ENCODE assay signal across 1 cellular context in the genomic region with DNA sequence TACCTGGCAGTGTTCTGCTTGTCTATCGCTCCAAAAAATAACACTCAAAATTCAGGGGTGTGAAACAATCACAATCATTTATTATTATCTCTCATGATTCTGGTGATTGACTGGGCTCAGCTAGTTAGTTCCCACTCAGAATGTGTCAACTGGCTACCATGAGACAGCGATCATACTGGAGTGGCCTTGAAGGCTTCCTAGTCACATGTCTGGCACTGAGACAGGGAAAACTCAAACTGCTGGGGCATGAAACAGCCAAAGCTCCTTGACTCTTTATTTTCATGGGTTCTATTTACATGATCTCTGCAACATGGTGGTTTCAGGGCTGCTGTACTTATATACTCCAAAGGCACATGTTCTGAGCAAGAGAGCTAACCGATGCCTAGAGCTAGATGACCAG.
TF ChIP-seq lines count a peak whose summit lies in the region.

No MANE protein-coding gene starts in this region.

TF ChIP-seq in HepG2, 621 proteins besides CTCF, POLR2A, EP300 and RAD21 (continued from another document):
- TF ChIP-seq ADNP (CRISPR knock-in tag; IDR thresholded peaks at IDR 0.05) (no peak), ZNF589 (CRISPR knock-in tag; conservative IDR thresholded peaks at IDR 0.05) (no peak), MEF2D (CRISPR knock-in tag; IDR thresholded peaks at IDR 0.05) (no peak), SOX13 (IDR thresholded peaks at IDR 0.05) (no peak), SOX13 (CRISPR knock-in tag; conservative IDR thresholded peaks at IDR 0.05 in 1 of 2, IDR thresholded peaks at IDR 0.05 in 1 of 2) (no peak), ZBTB1 (CRISPR knock-in tag; IDR thresholded peaks at IDR 0.05; ENCODE audit: borderline replicate concordance) (no peak), RAD51 (IDR thresholded peaks at IDR 0.05; ENCODE audit: borderline replicate concordance) (no peak), SMAD9 (CRISPR knock-in tag; IDR thresholded peaks at IDR 0.05) (no peak), ZNF20 (CRISPR knock-in tag; IDR thresholded peaks at IDR 0.05) (no peak), ARHGAP35 (CRISPR knock-in tag; IDR thresholded peaks at IDR 0.05; ENCODE audit: borderline replicate concordance) (no peak), RARG (CRISPR knock-in tag; IDR thresholded peaks at IDR 0.05; ENCODE audit: low read depth) (no peak)
- TF ChIP-seq, protein P1, sequence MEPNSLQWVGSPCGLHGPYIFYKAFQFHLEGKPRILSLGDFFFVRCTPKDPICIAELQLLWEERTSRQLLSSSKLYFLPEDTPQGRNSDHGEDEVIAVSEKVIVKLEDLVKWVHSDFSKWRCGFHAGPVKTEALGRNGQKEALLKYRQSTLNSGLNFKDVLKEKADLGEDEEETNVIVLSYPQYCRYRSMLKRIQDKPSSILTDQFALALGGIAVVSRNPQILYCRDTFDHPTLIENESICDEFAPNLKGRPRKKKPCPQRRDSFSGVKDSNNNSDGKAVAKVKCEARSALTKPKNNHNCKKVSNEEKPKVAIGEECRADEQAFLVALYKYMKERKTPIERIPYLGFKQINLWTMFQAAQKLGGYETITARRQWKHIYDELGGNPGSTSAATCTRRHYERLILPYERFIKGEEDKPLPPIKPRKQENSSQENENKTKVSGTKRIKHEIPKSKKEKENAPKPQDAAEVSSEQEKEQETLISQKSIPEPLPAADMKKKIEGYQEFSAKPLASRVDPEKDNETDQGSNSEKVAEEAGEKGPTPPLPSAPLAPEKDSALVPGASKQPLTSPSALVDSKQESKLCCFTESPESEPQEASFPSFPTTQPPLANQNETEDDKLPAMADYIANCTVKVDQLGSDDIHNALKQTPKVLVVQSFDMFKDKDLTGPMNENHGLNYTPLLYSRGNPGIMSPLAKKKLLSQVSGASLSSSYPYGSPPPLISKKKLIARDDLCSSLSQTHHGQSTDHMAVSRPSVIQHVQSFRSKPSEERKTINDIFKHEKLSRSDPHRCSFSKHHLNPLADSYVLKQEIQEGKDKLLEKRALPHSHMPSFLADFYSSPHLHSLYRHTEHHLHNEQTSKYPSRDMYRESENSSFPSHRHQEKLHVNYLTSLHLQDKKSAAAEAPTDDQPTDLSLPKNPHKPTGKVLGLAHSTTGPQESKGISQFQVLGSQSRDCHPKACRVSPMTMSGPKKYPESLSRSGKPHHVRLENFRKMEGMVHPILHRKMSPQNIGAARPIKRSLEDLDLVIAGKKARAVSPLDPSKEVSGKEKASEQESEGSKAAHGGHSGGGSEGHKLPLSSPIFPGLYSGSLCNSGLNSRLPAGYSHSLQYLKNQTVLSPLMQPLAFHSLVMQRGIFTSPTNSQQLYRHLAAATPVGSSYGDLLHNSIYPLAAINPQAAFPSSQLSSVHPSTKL (CRISPR knock-in tag; IDR thresholded peaks at IDR 0.05): no peak
- TF ChIP-seq, protein P2, sequence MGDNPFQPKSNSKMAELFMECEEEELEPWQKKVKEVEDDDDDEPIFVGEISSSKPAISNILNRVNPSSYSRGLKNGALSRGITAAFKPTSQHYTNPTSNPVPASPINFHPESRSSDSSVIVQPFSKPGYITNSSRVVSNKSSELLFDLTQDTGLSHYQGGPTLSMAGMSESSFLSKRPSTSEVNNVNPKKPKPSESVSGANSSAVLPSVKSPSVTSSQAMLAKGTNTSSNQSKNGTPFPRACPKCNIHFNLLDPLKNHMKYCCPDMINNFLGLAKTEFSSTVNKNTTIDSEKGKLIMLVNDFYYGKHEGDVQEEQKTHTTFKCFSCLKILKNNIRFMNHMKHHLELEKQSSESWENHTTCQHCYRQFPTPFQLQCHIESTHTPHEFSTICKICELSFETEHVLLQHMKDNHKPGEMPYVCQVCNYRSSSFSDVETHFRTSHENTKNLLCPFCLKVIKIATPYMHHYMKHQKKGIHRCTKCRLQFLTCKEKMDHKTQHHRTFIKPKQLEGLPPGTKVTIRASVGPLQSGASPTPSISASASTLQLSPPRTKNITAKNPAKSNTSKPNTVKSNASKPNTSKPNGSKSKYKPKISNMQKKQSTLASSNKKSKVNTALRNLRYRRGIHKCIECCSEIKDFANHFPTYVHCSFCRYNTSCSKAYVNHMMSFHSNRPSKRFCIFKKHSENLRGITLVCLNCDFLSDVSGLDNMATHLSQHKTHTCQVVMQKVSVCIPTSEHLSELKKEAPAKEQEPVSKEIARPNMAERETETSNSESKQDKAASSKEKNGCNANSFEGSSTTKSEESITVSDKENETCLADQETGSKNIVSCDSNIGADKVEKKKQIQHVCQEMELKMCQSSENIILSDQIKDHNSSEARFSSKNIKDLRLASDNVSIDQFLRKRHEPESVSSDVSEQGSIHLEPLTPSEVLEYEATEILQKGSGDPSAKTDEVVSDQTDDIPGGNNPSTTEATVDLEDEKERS (CRISPR knock-in tag; IDR thresholded peaks at IDR 0.05): no peak
- TF ChIP-seq, protein P3, sequence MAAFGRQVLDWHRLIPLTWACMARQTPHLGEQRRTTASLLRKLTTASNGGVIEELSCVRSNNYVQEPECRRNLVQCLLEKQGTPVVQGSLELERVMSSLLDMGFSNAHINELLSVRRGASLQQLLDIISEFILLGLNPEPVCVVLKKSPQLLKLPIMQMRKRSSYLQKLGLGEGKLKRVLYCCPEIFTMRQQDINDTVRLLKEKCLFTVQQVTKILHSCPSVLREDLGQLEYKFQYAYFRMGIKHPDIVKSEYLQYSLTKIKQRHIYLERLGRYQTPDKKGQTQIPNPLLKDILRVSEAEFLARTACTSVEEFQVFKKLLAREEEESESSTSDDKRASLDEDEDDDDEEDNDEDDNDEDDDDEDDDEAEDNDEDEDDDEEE (CRISPR knock-in tag; IDR thresholded peaks at IDR 0.05): no peak
- TF ChIP-seq, protein P4, sequence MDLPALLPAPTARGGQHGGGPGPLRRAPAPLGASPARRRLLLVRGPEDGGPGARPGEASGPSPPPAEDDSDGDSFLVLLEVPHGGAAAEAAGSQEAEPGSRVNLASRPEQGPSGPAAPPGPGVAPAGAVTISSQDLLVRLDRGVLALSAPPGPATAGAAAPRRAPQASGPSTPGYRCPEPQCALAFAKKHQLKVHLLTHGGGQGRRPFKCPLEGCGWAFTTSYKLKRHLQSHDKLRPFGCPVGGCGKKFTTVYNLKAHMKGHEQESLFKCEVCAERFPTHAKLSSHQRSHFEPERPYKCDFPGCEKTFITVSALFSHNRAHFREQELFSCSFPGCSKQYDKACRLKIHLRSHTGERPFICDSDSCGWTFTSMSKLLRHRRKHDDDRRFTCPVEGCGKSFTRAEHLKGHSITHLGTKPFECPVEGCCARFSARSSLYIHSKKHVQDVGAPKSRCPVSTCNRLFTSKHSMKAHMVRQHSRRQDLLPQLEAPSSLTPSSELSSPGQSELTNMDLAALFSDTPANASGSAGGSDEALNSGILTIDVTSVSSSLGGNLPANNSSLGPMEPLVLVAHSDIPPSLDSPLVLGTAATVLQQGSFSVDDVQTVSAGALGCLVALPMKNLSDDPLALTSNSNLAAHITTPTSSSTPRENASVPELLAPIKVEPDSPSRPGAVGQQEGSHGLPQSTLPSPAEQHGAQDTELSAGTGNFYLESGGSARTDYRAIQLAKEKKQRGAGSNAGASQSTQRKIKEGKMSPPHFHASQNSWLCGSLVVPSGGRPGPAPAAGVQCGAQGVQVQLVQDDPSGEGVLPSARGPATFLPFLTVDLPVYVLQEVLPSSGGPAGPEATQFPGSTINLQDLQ (CRISPR knock-in tag; IDR thresholded peaks at IDR 0.05): no peak
